In the genomic region with DNA sequence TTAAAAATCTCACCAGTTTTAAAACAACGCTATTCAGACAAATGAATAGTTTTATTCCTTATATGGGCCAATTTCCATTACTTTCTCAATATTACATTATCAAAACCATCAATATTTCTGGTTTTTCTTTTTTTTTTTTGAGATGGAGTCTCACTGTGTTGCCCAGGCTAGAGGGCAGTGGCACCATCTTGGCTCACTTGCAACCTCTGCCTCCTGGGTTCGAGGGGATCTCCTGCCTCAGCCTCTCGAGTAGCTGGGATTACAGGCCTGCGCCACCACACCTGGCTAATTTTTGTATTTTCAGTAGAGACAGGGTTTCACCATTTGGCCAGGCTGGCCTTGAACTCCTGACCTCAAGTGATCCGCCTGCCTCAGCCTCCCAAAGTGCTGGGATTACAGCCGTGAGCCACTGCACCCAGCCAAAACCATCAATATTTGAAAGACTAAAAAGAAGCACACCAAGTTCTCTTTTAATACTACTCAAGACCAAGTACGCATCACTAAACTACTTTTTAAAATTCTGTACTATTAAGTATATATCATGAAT, we compare ENCODE assay signal across 8 cellular contexts. TPM values are rescaled to one million over a fixed set of nuclear protein-coding genes. Genes with fewer than 3 reads are reported as not detected.
DNase-seq lines count a peak whose midpoint lies in the region; ATAC-seq, FAIRE-seq and TF ChIP-seq lines count a peak whose summit lies in the region.
"Not testable (repeated sequence)": the region's sequence is repeated elsewhere in the genome, so short reads cannot be mapped to it uniquely, and the experiment has no call there.

No MANE protein-coding gene starts in this region.

- not testable (repeated sequence) for FAIRE-seq in astrocyte (lab: Jason Lieb, UNC)

- POLR2A ChIA-PET in BJ (lab: Charles Lee): interaction anchor here (1.7 kb wide), 1 partner anchor 14 kb away, joined by 4 read pairs; no protein-coding TSS in a partner anchor
- POLR2A ChIA-PET in activated B cell treated with CpG ODN at 0.5 μM for 24 hours (lab: Charles Lee): not testable (repeated sequence)

- peak overlapping the region; percentile 12 for H3K27ac Mint-ChIP-seq in activated B cell treated with CpG ODN at 0.5 μM for 24 hours
- H3K27ac Mint-ChIP-seq in astrocyte (ENCODE audit: unreplicated experiment): not testable (repeated sequence)

- H3K4me3 ChIP-seq in BJ (ENCODE audit: low read depth, low read length): peak overlapping the region; percentile 99
- H3K4me3 ChIP-seq in HUES6 (ENCODE audit: low read depth, low read length): peak overlapping the region; percentile 99
- H3K4me3 ChIP-seq in astrocyte (ENCODE audit: insufficient read depth, low read depth, low read length): peak overlapping the region; percentile 98
- H3K4me3 ChIP-seq in epithelial cell of esophagus (ENCODE audit: low read length): peak overlapping the region; percentile 99
- H3K4me3 ChIP-seq in left lung: peak overlapping the region; percentile 87 to 90
- peak overlapping the region in 1 of 2 experiments; percentile 80 for H3K4me3 ChIP-seq in neutrophil (ENCODE audit: low read depth in 1 of 2, low read length in 1 of 2)
- peak overlapping the region; percentile 77 to 95 (median 88) for H3K4me3 ChIP-seq in stomach

- H3K36me3 ChIP-seq in BJ (ENCODE audit: control insufficient read depth, insufficient read depth, low read length): not testable (repeated sequence)
- peaks cover 76% of the 10 kb centered on the region for H3K36me3 ChIP-seq in HUES6 (ENCODE audit: control insufficient read depth, insufficient read depth, low read length)
- peaks cover 44% of the 10 kb centered on the region for H3K36me3 ChIP-seq in astrocyte (ENCODE audit: insufficient read depth, low read length)
- peaks cover 0 to 60% of the 10 kb centered on the region in 2 donors for H3K36me3 ChIP-seq in left lung
- peaks cover 71% of the 10 kb centered on the region for H3K36me3 ChIP-seq in neutrophil
- peaks cover 46 to 56% (median 52%) of the 10 kb centered on the region in 4 donors for H3K36me3 ChIP-seq in stomach

- H3K4me1 Mint-ChIP-seq in activated B cell treated with CpG ODN at 0.5 μM for 24 hours: peaks cover 69% of the 10 kb centered on the region
- peaks cover 21% of the 10 kb centered on the region for H3K4me1 Mint-ChIP-seq in astrocyte (ENCODE audit: low read depth, unreplicated experiment)

- H2AFZ ChIP-seq in astrocyte (ENCODE audit: low read depth, low read length): not testable (repeated sequence)

- H3K27me3 Mint-ChIP-seq in activated B cell treated with CpG ODN at 0.5 μM for 24 hours; astrocyte (ENCODE audit: low read depth, unreplicated experiment): not testable (repeated sequence)

- ATAC-seq in activated B cell treated with CpG ODN at 0.5 μM for 24 hours (ENCODE audit: low read depth); left lung: not testable (repeated sequence)

- not testable (repeated sequence) for H3K9me3 Mint-ChIP-seq in activated B cell treated with CpG ODN at 0.5 μM for 24 hours; astrocyte (ENCODE audit: unreplicated experiment)

- not testable (repeated sequence) for H3K27me3 ChIP-seq in BJ (ENCODE audit: control insufficient read depth, insufficient read depth, low read length); HUES6 (ENCODE audit: control insufficient read depth, insufficient read depth, low read length); astrocyte (ENCODE audit: insufficient read depth, low read length); left lung; neutrophil; stomach

- H3K9ac ChIP-seq in HUES6 (ENCODE audit: low read length): not testable (repeated sequence)
- peak overlapping the region; percentile 100 for H3K9ac ChIP-seq in astrocyte (ENCODE audit: low read length)

- TF ChIP-seq POLR2A in stomach (IDR thresholded peaks at IDR 0.05): not testable (repeated sequence)

- not testable (repeated sequence) for TF ChIP-seq EP300 in stomach (IDR thresholded peaks at IDR 0.05)

- H3K4me3 Mint-ChIP-seq in activated B cell treated with CpG ODN at 0.5 μM for 24 hours (peak overlapping the region; percentile 93), astrocyte (ENCODE audit: unreplicated experiment) (peak overlapping the region; percentile 90)

- H3K4me1 ChIP-seq in HUES6 (ENCODE audit: control insufficient read depth, insufficient read depth, low read length); astrocyte (ENCODE audit: insufficient read depth, low read length): not testable (repeated sequence)
- H3K4me1 ChIP-seq in left lung (peaks cover 30 to 74% of the 10 kb centered on the region in 2 donors), neutrophil (ENCODE audit: control insufficient read depth in 1 of 2, insufficient read depth in 1 of 2, low read depth in 1 of 2, low read length in 1 of 2) (peaks cover 38 to 40% of the 10 kb centered on the region in 2 experiments), stomach (peaks cover 39 to 78% (median 69%) of the 10 kb centered on the region in 4 donors)

- CTCF ChIA-PET in BJ (lab: Yijun Ruan, JAX); activated B cell treated with CpG ODN at 0.5 μM for 24 hours (lab: Charles Lee): not testable (repeated sequence)

- H3K36me3 Mint-ChIP-seq in activated B cell treated with CpG ODN at 0.5 μM for 24 hours (ENCODE audit: low read depth) (peaks cover 88% of the 10 kb centered on the region), astrocyte (ENCODE audit: low read depth, unreplicated experiment) (peaks cover 24% of the 10 kb centered on the region)

- H3K79me2 ChIP-seq in astrocyte (ENCODE audit: insufficient read depth, low read length): peaks cover 90% of the 10 kb centered on the region

- TF ChIP-seq CTCF in BJ (IDR thresholded peaks at IDR 0.05; ENCODE audit: insufficient read depth, low read depth, low read length); activated B cell treated with CpG ODN at 0.5 μM for 24 hours (IDR thresholded peaks at IDR 0.05); astrocyte (IDR thresholded peaks at IDR 0.05; ENCODE audit: insufficient read depth, low read depth, low read length); epithelial cell of esophagus (IDR thresholded peaks at IDR 0.05; ENCODE audit: insufficient read depth, low read depth, low read length, missing control alignments); left lung (IDR thresholded peaks at IDR 0.05); neutrophil (IDR thresholded peaks at IDR 0.05); stomach (IDR thresholded peaks at IDR 0.05): not testable (repeated sequence)

- H4K20me1 ChIP-seq in astrocyte (ENCODE audit: insufficient read depth, low read length): peaks cover 79% of the 10 kb centered on the region

- intact Hi-C loops in activated B cell treated with CpG ODN at 0.5 μM for 24 hours (cut with micrococcal nuclease); left lung (cut with DNase I); stomach (cut with DNase I; ENCODE audit: low total_unique reads): not testable (repeated sequence)

- not testable (repeated sequence) for DNase-seq in BJ (ENCODE audit: low read depth); activated B cell treated with CpG ODN at 0.5 μM for 24 hours; astrocyte (ENCODE audit: low read depth); epithelial cell of esophagus (ENCODE audit: low read depth); left lung; stomach

- not testable (repeated sequence) for H3K27ac ChIP-seq in HUES6 (ENCODE audit: low read depth, low read length); astrocyte (ENCODE audit: low read depth, low read length); left lung
- peak overlapping the region; percentile 98 for H3K27ac ChIP-seq in neutrophil
- peak overlapping the region in 2 of 5 donors; percentile 99 to 100 for H3K27ac ChIP-seq in stomach

- H3K4me2 ChIP-seq in astrocyte (ENCODE audit: low read length): peak overlapping the region; percentile 94

- 63 to 79% (median 74%) methylated on average over 7 of the region's 7 CpGs for WGBS in stomach, 5 donors

- not testable (repeated sequence) for H3K9me3 ChIP-seq in HUES6 (ENCODE audit: control insufficient read depth, insufficient read depth, low read depth, low read length); astrocyte (ENCODE audit: insufficient read depth, low read depth, low read length); left lung; neutrophil; stomach

RNA-seq across cellular contexts. Expression of gene C6orf62, which starts 2.3 kb away (rescaled TPM):
- 38.9 and 83.8 TPM in 2 replicates for polyA plus RNA-seq in BJ (2011; rRNA removed)
- polyA minus RNA-seq in BJ (2011; rRNA and poly(A)+ RNA removed): 53.4 and 60.3 TPM in 2 replicates
- 127 and 135 TPM in 2 replicates for total RNA-seq in activated B cell treated with CpG ODN at 0.5 μM for 24 hours
- 162 and 178 TPM in 2 replicates for total RNA-seq in astrocyte
- 100 to 1,000 TPM; 132 to 144 TPM for total RNA-seq in left lung
- 10 to 100 TPM; 29.5 to 87.1 (median 66.5) TPM for total RNA-seq in stomach
- 10 to 100 TPM; 34.5 to 40.8 (median 37.4) TPM for polyA plus RNA-seq in stomach

RNA-seq across cellular contexts. Expression of gene ACOT13, which starts 49.8 kb away (rescaled TPM):
- polyA plus RNA-seq in BJ (2011; rRNA removed) (9.9 and 20.3 TPM in 2 replicates), stomach (10 to 100 TPM; 19.9 to 22.1 (median 21.4) TPM)
- polyA minus RNA-seq in BJ (2011; rRNA and poly(A)+ RNA removed): 1.8 and 2.9 TPM in 2 replicates
- total RNA-seq in activated B cell treated with CpG ODN at 0.5 μM for 24 hours (12.0 and 13.8 TPM in 2 replicates), astrocyte (33.3 and 35.9 TPM in 2 replicates), left lung (10 to 100 TPM; 23.6 to 24.4 TPM), stomach (10 to 100 TPM in 1 of 5 donors, 1 to 10 TPM in 4; 2.9 to 10.4 (median 6.1) TPM)

RNA-seq across cellular contexts. Expression of gene TDP2, which starts 50.0 kb away (rescaled TPM):
- polyA plus RNA-seq in BJ (2011; rRNA removed) (16.8 and 28.2 TPM in 2 replicates), stomach (10 to 100 TPM; 23.5 to 43.5 (median 31.4) TPM)
- polyA minus RNA-seq in BJ (2011; rRNA and poly(A)+ RNA removed): 8.0 and 10.1 TPM in 2 replicates
- total RNA-seq in activated B cell treated with CpG ODN at 0.5 μM for 24 hours (48.9 and 51.1 TPM in 2 replicates), astrocyte (27.2 and 27.3 TPM in 2 replicates), left lung (10 to 100 TPM; 33.9 to 49.0 TPM), stomach (100 to 1,000 TPM in 1 of 5 donors, 10 to 100 TPM in 4; 18.7 to 112 (median 21.0) TPM)

RNA-seq across cellular contexts. Expression of gene GMNN, which starts 58.1 kb away (rescaled TPM):
- 13.4 and 17.8 TPM in 2 replicates for polyA plus RNA-seq in BJ (2011; rRNA removed)
- polyA minus RNA-seq in BJ (2011; rRNA and poly(A)+ RNA removed): 7.7 and 11.7 TPM in 2 replicates
- total RNA-seq in activated B cell treated with CpG ODN at 0.5 μM for 24 hours: 12.9 and 14.5 TPM in 2 replicates
- total RNA-seq in astrocyte: 13.0 and 16.4 TPM in 2 replicates
- 10 to 100 TPM; 19.6 to 25.0 TPM for total RNA-seq in left lung
- 100 to 1,000 TPM in 1 of 5 donors, 10 to 100 TPM in 2, 1 to 10 TPM in 1, not detected in 1; 2.7 to 142 (median 26.7) TPM for total RNA-seq in stomach
- polyA plus RNA-seq in stomach: 10 to 100 TPM; 17.3 to 40.7 (median 33.0) TPM
